Comparison of ENCODE assay signal across 9 cellular contexts in the genomic region with DNA sequence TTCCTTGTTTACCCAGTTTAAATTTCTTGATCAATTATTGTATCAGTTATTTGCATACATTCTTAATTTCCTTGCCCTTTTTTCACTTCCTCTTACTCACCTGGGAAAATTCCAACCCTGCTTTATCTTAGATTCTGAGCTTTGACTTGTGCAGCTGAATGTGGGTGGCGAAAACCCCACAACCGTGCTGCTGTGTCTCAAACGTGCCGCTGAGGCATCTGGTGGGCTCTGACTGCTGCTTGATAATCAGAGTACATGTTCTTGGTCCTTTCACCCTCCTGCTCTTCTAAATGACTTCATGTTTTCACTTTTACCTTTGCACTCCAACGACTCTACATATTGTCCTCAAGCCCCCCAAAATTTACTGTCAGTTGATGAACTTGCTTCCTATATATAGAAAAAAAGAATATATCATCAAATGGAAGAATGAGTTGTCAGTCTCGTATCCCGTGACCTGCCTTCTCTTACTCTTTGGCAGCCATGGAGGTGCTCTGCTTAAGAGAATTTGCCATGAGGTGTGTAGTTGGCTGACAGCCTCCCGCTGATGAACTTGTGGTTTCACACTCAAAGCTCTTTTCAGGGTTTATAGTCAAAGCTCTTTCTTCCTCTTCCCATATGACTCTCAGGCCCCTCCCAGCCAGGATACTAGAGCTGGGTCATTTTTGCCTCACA. TPM values are rescaled to one million over a fixed set of nuclear protein-coding genes. Genes with fewer than 3 reads are reported as not detected.
DNase-seq lines count a peak whose midpoint lies in the region; ATAC-seq and TF ChIP-seq lines count a peak whose summit lies in the region.
"Had no signal": no experiment of that assay in that cellular context is flagged by ENCODE, and none has a peak within 500 bp of the region (broad histone marks: within the 10 kb centered on the region; RNA-seq: fewer than 3 reads in every experiment).

No MANE protein-coding gene starts in this region.

- 87 to 88% methylated on average over 8 of the region's 8 CpGs for WGBS in testis, 2 donors

- peaks cover 23% of the 10 kb centered on the region for H3K4me1 Mint-ChIP-seq in activated naive CD4-positive, alpha-beta T cell treated with anti-CD3 and anti-CD28 coated beads for 36 hours (ENCODE audit: low read depth)
- H3K4me1 Mint-ChIP-seq in stimulated activated effector memory CD8-positive, alpha-beta T cell treated with anti-CD3 and anti-CD28 coated beads, Interleukin-12 subunit alpha, Interleukin-12 subunit beta, amount 100 ng/mL, for 72 hours = peaks cover 19% of the 10 kb centered on the region

- H3K9me3 Mint-ChIP-seq in activated naive CD4-positive, alpha-beta T cell treated with anti-CD3 and anti-CD28 coated beads for 36 hours = no peaks in the 10 kb centered on the region
- no peaks in the 10 kb centered on the region for H3K9me3 Mint-ChIP-seq in stimulated activated effector memory CD8-positive, alpha-beta T cell treated with anti-CD3 and anti-CD28 coated beads, Interleukin-12 subunit alpha, Interleukin-12 subunit beta, amount 100 ng/mL, for 72 hours
- H3K9me3 Mint-ChIP-seq: activated naive CD4-positive, alpha-beta T cell treated with anti-CD3 and anti-CD28 coated beads, Interleukin-2, amount 50 U/mL, for 24 hours had no signal

- no peaks in the 10 kb centered on the region for H3K36me3 ChIP-seq in GM06990 (ENCODE audit: control insufficient read depth, insufficient read depth, low read length)
- H3K36me3 ChIP-seq in testis (ENCODE audit: low read depth, missing control alignments) = no peaks in the 10 kb centered on the region

- ATAC-seq in GM21367 (IDR thresholded peaks at IDR 0.05; ENCODE audit: unreplicated experiment) = peak; percentile 82
- peak; percentile 88 for ATAC-seq in HG03571 (IDR thresholded peaks at IDR 0.05; ENCODE audit: unreplicated experiment)
- ATAC-seq in stimulated activated effector memory CD8-positive, alpha-beta T cell treated with anti-CD3 and anti-CD28 coated beads, Interleukin-12 subunit alpha, Interleukin-12 subunit beta, amount 100 ng/mL, for 72 hours = peak; percentile 98

- H3K27me3 ChIP-seq in GM06990 (replicated peaks; ENCODE audit: control insufficient read depth, insufficient read depth, low read length) (no peaks in the 10 kb centered on the region), testis (no peaks in the 10 kb centered on the region)

- TF ChIP-seq CTCF in GM06990 (IDR thresholded peaks at IDR 0.05; ENCODE audit: insufficient read depth, low read length, poor library complexity, severe bottlenecking) (no peak), testis (IDR thresholded peaks at IDR 0.05) (no peak)

- H3K36me3 Mint-ChIP-seq in activated naive CD4-positive, alpha-beta T cell treated with anti-CD3 and anti-CD28 coated beads for 36 hours (ENCODE audit: low read depth) = no peaks in the 10 kb centered on the region
- no peaks in the 10 kb centered on the region for H3K36me3 Mint-ChIP-seq in stimulated activated effector memory CD8-positive, alpha-beta T cell treated with anti-CD3 and anti-CD28 coated beads, Interleukin-12 subunit alpha, Interleukin-12 subunit beta, amount 100 ng/mL, for 72 hours
- H3K36me3 Mint-ChIP-seq: activated naive CD4-positive, alpha-beta T cell treated with anti-CD3 and anti-CD28 coated beads, Interleukin-2, amount 50 U/mL, for 24 hours had no signal

- DNase-seq in GM06990 (ENCODE audit: extremely low read depth, insufficient read length) = peak; percentile 64
- peak; percentile 91 for DNase-seq in activated naive CD4-positive, alpha-beta T cell treated with anti-CD3 and anti-CD28 coated beads for 36 hours
- peak; percentile 20 to 73 for DNase-seq in stimulated activated effector memory CD8-positive, alpha-beta T cell treated with anti-CD3 and anti-CD28 coated beads, Interleukin-12 subunit alpha, Interleukin-12 subunit beta, amount 100 ng/mL, for 72 hours (ENCODE audit: low spot score in 2 of 2)
- no peak for DNase-seq in NCI-H1048 (lab: John Stamatoyannopoulos, UW)
- DNase-seq in testis = no peak
- no peak for DNase-seq in H4 (ENCODE audit: low spot score)

- H3K27ac Mint-ChIP-seq in activated naive CD4-positive, alpha-beta T cell treated with anti-CD3 and anti-CD28 coated beads for 36 hours = no peak overlapping the region
- no peak overlapping the region for H3K27ac Mint-ChIP-seq in stimulated activated effector memory CD8-positive, alpha-beta T cell treated with anti-CD3 and anti-CD28 coated beads, Interleukin-12 subunit alpha, Interleukin-12 subunit beta, amount 100 ng/mL, for 72 hours
- H3K27ac Mint-ChIP-seq: activated naive CD4-positive, alpha-beta T cell treated with anti-CD3 and anti-CD28 coated beads, Interleukin-2, amount 50 U/mL, for 24 hours had no signal

- H3K27ac ChIP-seq in testis = no peak overlapping the region

- no peaks in the 10 kb centered on the region for H3K4me1 ChIP-seq in testis

- H3K4me3 ChIP-seq in GM06990 (replicated peaks; ENCODE audit: low read depth, low read length) (peak overlapping the region; percentile 47), testis (no peak overlapping the region)

- H3K9me3 ChIP-seq in testis = no peaks in the 10 kb centered on the region

- intact Hi-C loops in activated naive CD4-positive, alpha-beta T cell treated with anti-CD3 and anti-CD28 coated beads for 36 hours (cut with micrococcal nuclease) = loop anchor here (1.0 to 5.0 kb wide), 12 partner anchors 9 to 1445 kb away; partner anchors contain the start of genes JAK2, PLGRKT, RCL1 and RFX3
- intact Hi-C loops in testis (cut with DNase I; ENCODE audit: low total_unique reads) = no loop called here

- no peak overlapping the region for H3K4me3 Mint-ChIP-seq in activated naive CD4-positive, alpha-beta T cell treated with anti-CD3 and anti-CD28 coated beads for 36 hours
- no peak overlapping the region for H3K4me3 Mint-ChIP-seq in stimulated activated effector memory CD8-positive, alpha-beta T cell treated with anti-CD3 and anti-CD28 coated beads, Interleukin-12 subunit alpha, Interleukin-12 subunit beta, amount 100 ng/mL, for 72 hours
- H3K4me3 Mint-ChIP-seq: activated naive CD4-positive, alpha-beta T cell treated with anti-CD3 and anti-CD28 coated beads, Interleukin-2, amount 50 U/mL, for 24 hours had no signal

- TF ChIP-seq POLR2A in testis (IDR thresholded peaks at IDR 0.05) = no peak

- H3K27me3 Mint-ChIP-seq in activated naive CD4-positive, alpha-beta T cell treated with anti-CD3 and anti-CD28 coated beads for 36 hours (ENCODE audit: low read depth) = no peaks in the 10 kb centered on the region
- H3K27me3 Mint-ChIP-seq: activated naive CD4-positive, alpha-beta T cell treated with anti-CD3 and anti-CD28 coated beads, Interleukin-2, amount 50 U/mL, for 24 hours had no signal

- CTCF ChIA-PET in activated naive CD4-positive, alpha-beta T cell treated with anti-CD3 and anti-CD28 coated beads for 36 hours (lab: Charles Lee) = interaction anchor here (1.0 to 2.0 kb wide), 6 partner anchors 8 to 46 kb away, joined by 3 to 18 read pairs (median 4); no protein-coding TSS in a partner anchor

RNA-seq across cellular contexts. Expression of gene JAK2, which starts 14.0 kb away (rescaled TPM):
- total RNA-seq in activated naive CD4-positive, alpha-beta T cell treated with anti-CD3 and anti-CD28 coated beads for 36 hours = 10 to 100 TPM; 46.8 to 51.0 TPM
- 10 to 100 TPM; 24.1 to 25.5 TPM for total RNA-seq in testis
- 14.0 TPM for polyA plus RNA-seq in testis (ENCODE audit: insufficient read depth, low read depth, low replicate concordance)
- total RNA-seq in H4 (2014; rRNA removed; shearing (Covaris generic)) = 0.41 and 1.2 TPM in 2 replicates

Comparison
In these comparisons a context has a peak if more than half of its experiments do, and no peak if none do; other contexts are left out.
1. DNase-seq: peak in GM06990 (single experiment), activated naive CD4-positive, alpha-beta T cell treated with anti-CD3 and anti-CD28 coated beads for 36 hours (single experiment) and stimulated activated effector memory CD8-positive, alpha-beta T cell treated with anti-CD3 and anti-CD28 coated beads, Interleukin-12 subunit alpha, Interleukin-12 subunit beta, amount 100 ng/mL, for 72 hours (2 of 2); none in NCI-H1048 (single experiment), testis (single experiment) and H4 (single experiment).
2. RNA of gene JAK2, which starts 14.0 kb away (total RNA-seq): 46.8 to 51.0 TPM in activated naive CD4-positive, alpha-beta T cell treated with anti-CD3 and anti-CD28 coated beads for 36 hours and 24.1 to 25.5 TPM in testis; 0.41 to 1.2 TPM in H4; every median in the first group is over 10 times any median in the second.
3. Peak in every context shown above with its lines, with median percentiles within 50 percentile points of each other: ATAC-seq.